ENCODE assay signal across 8 cellular contexts in genomic region chr20:32457476-32457986, GRCh38.
DNase-seq lines count a peak whose midpoint lies in the region; ATAC-seq and TF ChIP-seq lines count a peak whose summit lies in the region.

No MANE protein-coding gene starts in this region.

- no peak for TF ChIP-seq CTCF in CD14-positive monocyte (IDR thresholded peaks at IDR 0.05)
- no peak for TF ChIP-seq CTCF in osteoblast (IDR thresholded peaks at IDR 0.05; ENCODE audit: extremely low read depth, low read depth, low read length)

- H3K36me3 Mint-ChIP-seq in CD14-positive monocyte: peaks cover 33 to 36% of the 10 kb centered on the region in 2 donors

- H2AFZ ChIP-seq in osteoblast (ENCODE audit: low read length): no peak overlapping the region

- peaks cover 32% of the 10 kb centered on the region for H4K20me1 ChIP-seq in osteoblast (ENCODE audit: insufficient read depth, low read length)

- peaks cover 2% of the 10 kb centered on the region for H3K79me2 ChIP-seq in osteoblast (ENCODE audit: insufficient read depth, low read length)

- H3K4me2 ChIP-seq in osteoblast (ENCODE audit: insufficient read depth, low read length): peak overlapping the region; percentile 76

- peak overlapping the region; percentile 69 for H3K4me3 ChIP-seq in osteoblast (ENCODE audit: insufficient read depth, low read length)

- H3K27ac ChIP-seq in osteoblast (ENCODE audit: low read depth, low read length): no peak overlapping the region

- peaks cover 18% of the 10 kb centered on the region for H3K36me3 ChIP-seq in osteoblast (ENCODE audit: insufficient read depth, low read length)

- ATAC-seq in HG03442 (IDR thresholded peaks at IDR 0.05; ENCODE audit: unreplicated experiment): peak; percentile 28
- ATAC-seq in HG02885 (IDR thresholded peaks at IDR 0.05; ENCODE audit: poor library complexity, unreplicated experiment): no peak

- H3K27me3 Mint-ChIP-seq in CD14-positive monocyte (ENCODE audit: low read depth in 3 of 3): peaks cover 0 to 2% (median 0%) of the 10 kb centered on the region in 3 donors

- intact Hi-C loops in CD14-positive monocyte (cut with micrococcal nuclease): no loop called here

- DNase-seq in CD14-positive monocyte (ENCODE audit: low spot score): peak; percentile 31
- peak; percentile 33 for DNase-seq in T1000 (lab: John Stamatoyannopoulos, UW)
- peak; percentile 83 for DNase-seq in glomerular visceral epithelial cell (ENCODE audit: extremely low spot score)
- DNase-seq in osteoblast (ENCODE audit: insufficient read length, low spot score, missing footprints): peak; percentile 100
- no peak for DNase-seq in stimulated activated CD4-positive, alpha-beta T cell treated with anti-CD3 and anti-CD28 coated beads, Interleukin-4, amount 100 ng/mL, for 4 hours
- DNase-seq in activated CD8-positive, alpha-beta memory T cell treated with anti-CD3 and anti-CD28 coated beads for 24 hours: no peak

- H3K4me1 ChIP-seq in osteoblast (ENCODE audit: insufficient read depth, low read length): peaks cover 8% of the 10 kb centered on the region

- H3K9me3 ChIP-seq in osteoblast (ENCODE audit: low read depth, low read length): no peaks in the 10 kb centered on the region

- H3K27ac Mint-ChIP-seq in CD14-positive monocyte: no peak overlapping the region

- no peaks in the 10 kb centered on the region for H3K9me3 Mint-ChIP-seq in CD14-positive monocyte

- peaks cover 12% of the 10 kb centered on the region for H3K4me1 Mint-ChIP-seq in CD14-positive monocyte

- no peaks in the 10 kb centered on the region for H3K27me3 ChIP-seq in osteoblast (ENCODE audit: insufficient read depth, low read length)

- peak overlapping the region in 1 of 2 donors; percentile 26 for H3K4me3 Mint-ChIP-seq in CD14-positive monocyte

Comparison
In these comparisons a context has a peak if more than half of its experiments do, and no peak if none do; other contexts are left out.
1. DNase-seq: peak in CD14-positive monocyte (single experiment), T1000 (single experiment), glomerular visceral epithelial cell (single experiment) and osteoblast (single experiment); none in stimulated activated CD4-positive, alpha-beta T cell treated with anti-CD3 and anti-CD28 coated beads, Interleukin-4, amount 100 ng/mL, for 4 hours (0 of 2) and activated CD8-positive, alpha-beta memory T cell treated with anti-CD3 and anti-CD28 coated beads for 24 hours (single experiment).